1 cellular context compared by ENCODE assay signal in the genomic region with DNA sequence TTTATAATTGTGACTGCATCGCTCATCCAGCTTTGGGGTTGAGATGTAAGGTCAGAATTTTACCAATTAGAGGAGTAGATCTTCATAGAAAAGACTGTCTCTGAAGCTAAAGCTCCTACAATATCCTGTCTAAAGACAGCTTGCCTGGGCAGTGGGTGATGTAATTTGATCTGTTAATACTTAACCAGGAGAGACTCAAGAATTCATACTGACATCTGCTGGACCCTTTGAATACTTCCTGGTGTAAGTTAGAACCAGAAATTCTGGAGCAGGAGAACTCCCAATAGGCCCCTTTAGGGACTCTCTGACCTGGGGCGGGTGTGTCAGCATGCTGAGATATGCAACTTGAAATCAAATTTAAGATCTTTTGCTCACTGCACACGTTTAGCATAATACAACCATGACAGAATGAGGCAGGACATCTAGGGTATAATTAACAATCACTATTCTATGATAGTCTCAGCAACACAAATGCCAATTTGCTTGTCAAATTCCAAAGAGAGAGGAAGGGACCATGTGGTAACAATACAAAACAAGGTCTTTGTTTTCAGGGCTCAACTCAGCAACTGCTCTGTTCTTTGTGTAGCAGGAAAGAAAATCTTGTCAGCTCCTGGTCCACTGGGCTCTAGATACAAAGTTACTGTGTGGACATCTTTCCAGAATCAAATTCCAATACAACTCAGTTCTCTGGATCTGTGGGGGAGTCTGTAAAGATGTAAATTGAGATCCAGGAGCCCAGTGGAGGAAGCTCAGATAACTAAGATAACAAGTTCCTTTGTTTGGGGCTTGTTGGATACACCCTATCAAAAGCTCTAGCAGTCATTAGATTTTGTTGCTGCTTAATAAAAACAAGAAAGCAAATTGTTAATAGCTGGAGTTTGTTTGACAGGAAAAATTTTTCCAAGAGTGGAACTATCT.
TF ChIP-seq lines count a peak whose summit lies in the region.

No MANE protein-coding gene starts in this region.

TF ChIP-seq in GM23338, 12 proteins besides CTCF, POLR2A, EP300 and RAD21 (continued from another document):
- TF ChIP-seq, protein P1, sequence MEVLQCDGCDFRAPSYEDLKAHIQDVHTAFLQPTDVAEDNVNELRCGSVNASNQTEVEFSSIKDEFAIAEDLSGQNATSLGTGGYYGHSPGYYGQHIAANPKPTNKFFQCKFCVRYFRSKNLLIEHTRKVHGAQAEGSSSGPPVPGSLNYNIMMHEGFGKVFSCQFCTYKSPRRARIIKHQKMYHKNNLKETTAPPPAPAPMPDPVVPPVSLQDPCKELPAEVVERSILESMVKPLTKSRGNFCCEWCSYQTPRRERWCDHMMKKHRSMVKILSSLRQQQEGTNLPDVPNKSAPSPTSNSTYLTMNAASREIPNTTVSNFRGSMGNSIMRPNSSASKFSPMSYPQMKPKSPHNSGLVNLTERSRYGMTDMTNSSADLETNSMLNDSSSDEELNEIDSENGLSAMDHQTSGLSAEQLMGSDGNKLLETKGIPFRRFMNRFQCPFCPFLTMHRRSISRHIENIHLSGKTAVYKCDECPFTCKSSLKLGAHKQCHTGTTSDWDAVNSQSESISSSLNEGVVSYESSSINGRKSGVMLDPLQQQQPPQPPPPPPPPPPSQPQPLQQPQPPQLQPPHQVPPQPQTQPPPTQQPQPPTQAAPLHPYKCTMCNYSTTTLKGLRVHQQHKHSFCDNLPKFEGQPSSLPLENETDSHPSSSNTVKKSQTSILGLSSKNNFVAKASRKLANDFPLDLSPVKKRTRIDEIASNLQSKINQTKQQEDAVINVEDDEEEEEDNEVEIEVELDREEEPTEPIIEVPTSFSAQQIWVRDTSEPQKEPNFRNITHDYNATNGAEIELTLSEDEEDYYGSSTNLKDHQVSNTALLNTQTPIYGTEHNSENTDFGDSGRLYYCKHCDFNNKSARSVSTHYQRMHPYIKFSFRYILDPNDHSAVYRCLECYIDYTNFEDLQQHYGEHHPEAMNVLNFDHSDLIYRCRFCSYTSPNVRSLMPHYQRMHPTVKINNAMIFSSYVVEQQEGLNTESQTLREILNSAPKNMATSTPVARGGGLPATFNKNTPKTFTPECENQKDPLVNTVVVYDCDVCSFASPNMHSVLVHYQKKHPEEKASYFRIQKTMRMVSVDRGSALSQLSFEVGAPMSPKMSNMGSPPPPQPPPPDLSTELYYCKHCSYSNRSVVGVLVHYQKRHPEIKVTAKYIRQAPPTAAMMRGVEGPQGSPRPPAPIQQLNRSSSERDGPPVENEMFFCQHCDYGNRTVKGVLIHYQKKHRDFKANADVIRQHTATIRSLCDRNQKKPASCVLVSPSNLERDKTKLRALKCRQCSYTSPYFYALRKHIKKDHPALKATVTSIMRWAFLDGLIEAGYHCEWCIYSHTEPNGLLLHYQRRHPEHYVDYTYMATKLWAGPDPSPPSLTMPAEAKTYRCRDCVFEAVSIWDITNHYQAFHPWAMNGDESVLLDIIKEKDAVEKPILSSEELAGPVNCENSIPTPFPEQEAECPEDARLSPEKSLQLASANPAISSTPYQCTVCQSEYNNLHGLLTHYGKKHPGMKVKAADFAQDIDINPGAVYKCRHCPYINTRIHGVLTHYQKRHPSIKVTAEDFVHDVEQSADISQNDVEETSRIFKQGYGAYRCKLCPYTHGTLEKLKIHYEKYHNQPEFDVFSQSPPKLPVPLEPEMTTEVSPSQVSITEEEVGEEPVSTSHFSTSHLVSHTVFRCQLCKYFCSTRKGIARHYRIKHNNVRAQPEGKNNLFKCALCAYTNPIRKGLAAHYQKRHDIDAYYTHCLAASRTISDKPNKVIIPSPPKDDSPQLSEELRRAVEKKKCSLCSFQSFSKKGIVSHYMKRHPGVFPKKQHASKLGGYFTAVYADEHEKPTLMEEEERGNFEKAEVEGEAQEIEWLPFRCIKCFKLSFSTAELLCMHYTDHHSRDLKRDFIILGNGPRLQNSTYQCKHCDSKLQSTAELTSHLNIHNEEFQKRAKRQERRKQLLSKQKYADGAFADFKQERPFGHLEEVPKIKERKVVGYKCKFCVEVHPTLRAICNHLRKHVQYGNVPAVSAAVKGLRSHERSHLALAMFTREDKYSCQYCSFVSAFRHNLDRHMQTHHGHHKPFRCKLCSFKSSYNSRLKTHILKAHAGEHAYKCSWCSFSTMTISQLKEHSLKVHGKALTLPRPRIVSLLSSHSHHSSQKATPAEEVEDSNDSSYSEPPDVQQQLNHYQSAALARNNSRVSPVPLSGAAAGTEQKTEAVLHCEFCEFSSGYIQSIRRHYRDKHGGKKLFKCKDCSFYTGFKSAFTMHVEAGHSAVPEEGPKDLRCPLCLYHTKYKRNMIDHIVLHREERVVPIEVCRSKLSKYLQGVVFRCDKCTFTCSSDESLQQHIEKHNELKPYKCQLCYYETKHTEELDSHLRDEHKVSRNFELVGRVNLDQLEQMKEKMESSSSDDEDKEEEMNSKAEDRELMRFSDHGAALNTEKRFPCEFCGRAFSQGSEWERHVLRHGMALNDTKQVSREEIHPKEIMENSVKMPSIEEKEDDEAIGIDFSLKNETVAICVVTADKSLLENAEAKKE (CRISPR knock-in tag; IDR thresholded peaks at IDR 0.05), result no peak
- TF ChIP-seq NANOG (IDR thresholded peaks at IDR 0.05; ENCODE audit: borderline replicate concordance) (no peak), ZNF331 (CRISPR knock-in tag; IDR thresholded peaks at IDR 0.05; ENCODE audit: low read depth) (no peak), POLR2AphosphoS5 (IDR thresholded peaks at IDR 0.05; ENCODE audit: low read depth) (no peak), STAT1 (IDR thresholded peaks at IDR 0.05; ENCODE audit: unreplicated experiment) (no peak)
- TF ChIP-seq, protein P2, sequence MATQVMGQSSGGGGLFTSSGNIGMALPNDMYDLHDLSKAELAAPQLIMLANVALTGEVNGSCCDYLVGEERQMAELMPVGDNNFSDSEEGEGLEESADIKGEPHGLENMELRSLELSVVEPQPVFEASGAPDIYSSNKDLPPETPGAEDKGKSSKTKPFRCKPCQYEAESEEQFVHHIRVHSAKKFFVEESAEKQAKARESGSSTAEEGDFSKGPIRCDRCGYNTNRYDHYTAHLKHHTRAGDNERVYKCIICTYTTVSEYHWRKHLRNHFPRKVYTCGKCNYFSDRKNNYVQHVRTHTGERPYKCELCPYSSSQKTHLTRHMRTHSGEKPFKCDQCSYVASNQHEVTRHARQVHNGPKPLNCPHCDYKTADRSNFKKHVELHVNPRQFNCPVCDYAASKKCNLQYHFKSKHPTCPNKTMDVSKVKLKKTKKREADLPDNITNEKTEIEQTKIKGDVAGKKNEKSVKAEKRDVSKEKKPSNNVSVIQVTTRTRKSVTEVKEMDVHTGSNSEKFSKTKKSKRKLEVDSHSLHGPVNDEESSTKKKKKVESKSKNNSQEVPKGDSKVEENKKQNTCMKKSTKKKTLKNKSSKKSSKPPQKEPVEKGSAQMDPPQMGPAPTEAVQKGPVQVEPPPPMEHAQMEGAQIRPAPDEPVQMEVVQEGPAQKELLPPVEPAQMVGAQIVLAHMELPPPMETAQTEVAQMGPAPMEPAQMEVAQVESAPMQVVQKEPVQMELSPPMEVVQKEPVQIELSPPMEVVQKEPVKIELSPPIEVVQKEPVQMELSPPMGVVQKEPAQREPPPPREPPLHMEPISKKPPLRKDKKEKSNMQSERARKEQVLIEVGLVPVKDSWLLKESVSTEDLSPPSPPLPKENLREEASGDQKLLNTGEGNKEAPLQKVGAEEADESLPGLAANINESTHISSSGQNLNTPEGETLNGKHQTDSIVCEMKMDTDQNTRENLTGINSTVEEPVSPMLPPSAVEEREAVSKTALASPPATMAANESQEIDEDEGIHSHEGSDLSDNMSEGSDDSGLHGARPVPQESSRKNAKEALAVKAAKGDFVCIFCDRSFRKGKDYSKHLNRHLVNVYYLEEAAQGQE (IDR thresholded peaks at IDR 0.05; ENCODE audit: unreplicated experiment), result no peak
